1 cellular context compared by ENCODE assay signal in the genomic region with DNA sequence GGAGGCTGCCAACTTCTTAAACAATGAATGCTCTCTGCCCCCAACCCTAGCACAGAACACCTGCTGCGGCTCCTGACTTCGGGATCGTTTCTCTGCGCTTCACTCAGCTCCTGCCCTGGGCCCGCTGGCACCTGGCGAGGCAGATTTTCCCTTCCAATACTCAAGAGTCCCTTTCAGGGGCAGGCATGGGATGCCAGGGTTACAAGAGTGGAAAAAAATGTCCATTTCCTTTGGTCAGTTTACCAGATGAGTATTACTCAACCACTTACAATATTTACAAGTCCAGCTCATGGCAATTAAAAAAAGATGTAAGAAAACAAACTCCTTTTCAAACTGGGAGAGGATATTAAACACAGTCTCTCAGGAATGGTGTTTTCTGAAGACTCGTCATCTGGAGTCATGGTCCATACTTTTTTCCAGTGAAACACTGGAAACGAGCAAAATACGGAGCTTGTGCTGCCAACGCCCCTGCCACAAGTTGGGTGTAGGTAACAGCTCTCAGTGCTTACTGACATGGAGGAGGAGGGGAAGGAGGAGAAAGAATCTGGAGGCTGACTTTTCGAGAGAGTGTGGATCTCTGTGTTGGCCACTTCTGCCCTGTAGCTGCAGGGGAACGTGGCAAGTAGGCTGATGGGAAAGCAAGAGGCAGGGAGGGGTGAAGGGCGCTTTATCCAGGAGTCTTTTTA.
A peak's percentile ranks its signal among the peaks of the same experiment; 100 is the strongest.
TF ChIP-seq lines count a peak whose summit lies in the region.

No MANE protein-coding gene starts in this region.

TF ChIP-seq in IMR-90, 13 proteins besides CTCF, POLR2A, EP300 and RAD21:
- peak; percentile 32; the same call in 1 of the 2 replicates for TF ChIP-seq RFX5 (IDR thresholded peaks at IDR 0.05; ENCODE audit: low read depth, low read length)
- TF ChIP-seq, protein P1, sequence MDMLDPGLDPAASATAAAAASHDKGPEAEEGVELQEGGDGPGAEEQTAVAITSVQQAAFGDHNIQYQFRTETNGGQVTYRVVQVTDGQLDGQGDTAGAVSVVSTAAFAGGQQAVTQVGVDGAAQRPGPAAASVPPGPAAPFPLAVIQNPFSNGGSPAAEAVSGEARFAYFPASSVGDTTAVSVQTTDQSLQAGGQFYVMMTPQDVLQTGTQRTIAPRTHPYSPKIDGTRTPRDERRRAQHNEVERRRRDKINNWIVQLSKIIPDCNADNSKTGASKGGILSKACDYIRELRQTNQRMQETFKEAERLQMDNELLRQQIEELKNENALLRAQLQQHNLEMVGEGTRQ (IDR thresholded peaks at IDR 0.05; ENCODE audit: low read depth, low read length) = no peak
- TF ChIP-seq MAZ (IDR thresholded peaks at IDR 0.05; ENCODE audit: borderline replicate concordance, low read depth, low read length) = no peak
- TF ChIP-seq SMC3 (IDR thresholded peaks at IDR 0.05; ENCODE audit: low read depth, low read length) = no peak
- TF ChIP-seq, protein P2, sequence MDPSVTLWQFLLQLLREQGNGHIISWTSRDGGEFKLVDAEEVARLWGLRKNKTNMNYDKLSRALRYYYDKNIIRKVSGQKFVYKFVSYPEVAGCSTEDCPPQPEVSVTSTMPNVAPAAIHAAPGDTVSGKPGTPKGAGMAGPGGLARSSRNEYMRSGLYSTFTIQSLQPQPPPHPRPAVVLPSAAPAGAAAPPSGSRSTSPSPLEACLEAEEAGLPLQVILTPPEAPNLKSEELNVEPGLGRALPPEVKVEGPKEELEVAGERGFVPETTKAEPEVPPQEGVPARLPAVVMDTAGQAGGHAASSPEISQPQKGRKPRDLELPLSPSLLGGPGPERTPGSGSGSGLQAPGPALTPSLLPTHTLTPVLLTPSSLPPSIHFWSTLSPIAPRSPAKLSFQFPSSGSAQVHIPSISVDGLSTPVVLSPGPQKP (IDR thresholded peaks at IDR 0.05; ENCODE audit: borderline replicate concordance, low read depth, low read length) = no peak
- TF ChIP-seq BHLHE40 (IDR thresholded peaks at IDR 0.05; ENCODE audit: low read depth, low read length) = no peak
- TF ChIP-seq CHD1 (IDR thresholded peaks at IDR 0.05; ENCODE audit: low read depth, low read length) = no peak
